In the genomic region with DNA sequence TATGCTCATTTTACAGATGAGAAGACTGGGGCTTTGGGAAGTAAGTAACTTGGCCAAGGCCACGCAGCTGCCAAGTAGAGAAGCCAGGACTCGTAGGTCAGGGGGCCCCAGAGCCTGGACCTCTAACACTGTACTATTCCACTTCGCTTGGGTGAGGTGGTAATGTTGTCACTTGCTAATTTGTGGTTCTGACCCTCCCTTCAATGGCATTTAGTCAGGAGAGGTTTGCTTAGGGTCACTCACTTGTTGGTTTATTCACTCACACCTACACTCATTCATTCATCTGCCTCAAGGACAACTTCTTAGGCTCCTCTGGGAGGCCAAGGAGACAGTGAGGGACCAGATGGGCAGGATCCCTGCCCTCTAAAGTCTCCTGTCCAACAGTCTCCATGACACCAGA, we compare ENCODE assay signal across 34 cellular contexts. TPM values are rescaled to one million over a fixed set of nuclear protein-coding genes. Genes with fewer than 3 reads are reported as not detected.
"Had no signal": no experiment of that assay in that cellular context is flagged by ENCODE, and none has a peak within 500 bp of the region (broad histone marks: within the 10 kb centered on the region; RNA-seq: fewer than 3 reads in every experiment).

No MANE protein-coding gene starts in this region.

- H3K36me3 ChIP-seq: ascending aorta, cardiac muscle cell, esophagus muscularis mucosa, heart right ventricle, pancreas, prostate gland, thyroid gland, upper lobe of right lung had no signal

- H3K36me3 Mint-ChIP-seq: activated naive CD4-positive, alpha-beta T cell treated with anti-CD3 and anti-CD28 coated beads, Interleukin-2, amount 10 ng/mL, durations not matched to agents 7 days and 5 days; activated naive CD8-positive, alpha-beta T cell treated with anti-CD3 and anti-CD28 coated beads, Interleukin-2, amount 10 ng/mL, durations not matched to agents 7 days and 5 days; brain; naive thymus-derived CD4-positive, alpha-beta T cell; stimulated activated memory B cell treated with anti-CD40 and anti-IgM and Interleukin-4, amounts not matched to agents 10 μg/mL and 1 μg/mL and 100 μg/mL, for 72 hours had no signal

- H3K27ac Mint-ChIP-seq: activated naive CD4-positive, alpha-beta T cell treated with anti-CD3 and anti-CD28 coated beads, Interleukin-2, amount 10 ng/mL, durations not matched to agents 7 days and 5 days; activated naive CD8-positive, alpha-beta T cell treated with anti-CD3 and anti-CD28 coated beads, Interleukin-2, amount 10 ng/mL, durations not matched to agents 7 days and 5 days; activated T-helper 1 cell treated with anti-CD3 and anti-CD28 coated beads, Interleukin-12 subunit alpha, Interleukin-12 subunit beta, Interleukin-2, Interleukin-4 antibody, amounts not matched to agents 30 ng/mL and 10 ng/mL and 1 ng/mL, durations not matched to agents 14 hours and 24 hours and 36 hours; brain; naive thymus-derived CD4-positive, alpha-beta T cell; stimulated activated memory B cell treated with anti-CD40 and anti-IgM and Interleukin-4, amounts not matched to agents 10 μg/mL and 1 μg/mL and 100 μg/mL, for 72 hours; stimulated activated naive CD8-positive, alpha-beta T cell treated with anti-CD3 and anti-CD28 coated beads, Interleukin-15, amount 100 ng/mL, for 72 hours had no signal

- H3K4me1 ChIP-seq: pancreas, prostate gland, thyroid gland, upper lobe of right lung had no signal

- H3K9me3 ChIP-seq: ascending aorta, esophagus muscularis mucosa, heart right ventricle, pancreas, prostate gland, thyroid gland, upper lobe of right lung had no signal

- H3K27ac ChIP-seq: ascending aorta, cardiac muscle cell, esophagus muscularis mucosa, heart right ventricle, pancreas, prostate gland, thyroid gland, upper lobe of right lung, VCaP had no signal

- DNase-seq: activated CD4-positive, alpha-beta T cell treated with anti-CD3 and anti-CD28 coated beads for 4 hours; activated CD4-positive, alpha-beta T cell treated with anti-CD3 and anti-CD28 coated beads, Interleukin-2, amount 50 U/mL, for 4 hours; activated effector memory CD4-positive, alpha-beta T cell treated with anti-CD3 and anti-CD28 coated beads, Interleukin-2, amount 50 U/mL, for 16 hours; activated naive CD4-positive, alpha-beta T cell treated with anti-CD3 and anti-CD28 coated beads, Interleukin-2, amount 10 ng/mL, durations not matched to agents 7 days and 5 days; activated naive CD8-positive, alpha-beta T cell treated with anti-CD3 and anti-CD28 coated beads, Interleukin-2, amount 10 ng/mL, durations not matched to agents 7 days and 5 days; cerebellar nuclear complex; cortex of kidney; foreskin melanocyte; heart right ventricle; left ventricle myocardium superior; naive thymus-derived CD4-positive, alpha-beta T cell; pancreas; retina; stimulated activated CD4-positive, alpha-beta T cell treated with anti-CD3 and anti-CD28 coated beads, Interleukin-1b, Interleukin-23, amount 100 ng/mL, for 48 hours; stimulated activated CD4-positive, alpha-beta T cell treated with anti-CD3 and anti-CD28 coated beads, Interleukin-4, amount 100 ng/mL, for 4 hours; stimulated activated CD8-positive, alpha-beta memory T cell treated with anti-CD3 and anti-CD28 coated beads, Interleukin-4, amount 100 ng/mL, for 48 hours; stimulated activated naive CD8-positive, alpha-beta T cell treated with anti-CD3 and anti-CD28 coated beads, Interleukin-15, amount 100 ng/mL, for 72 hours; T-helper 9 cell; thyroid gland; upper lobe of right lung had no signal

- ATAC-seq: heart right ventricle; left ventricle myocardium superior; naive thymus-derived CD4-positive, alpha-beta T cell; pancreas; sciatic nerve; upper lobe of right lung had no signal

- H3K9me3 Mint-ChIP-seq: activated naive CD4-positive, alpha-beta T cell treated with anti-CD3 and anti-CD28 coated beads, Interleukin-2, amount 10 ng/mL, durations not matched to agents 7 days and 5 days; activated naive CD8-positive, alpha-beta T cell treated with anti-CD3 and anti-CD28 coated beads, Interleukin-2, amount 10 ng/mL, durations not matched to agents 7 days and 5 days; activated T-helper 1 cell treated with anti-CD3 and anti-CD28 coated beads, Interleukin-12 subunit alpha, Interleukin-12 subunit beta, Interleukin-2, Interleukin-4 antibody, amounts not matched to agents 30 ng/mL and 10 ng/mL and 1 ng/mL, durations not matched to agents 14 hours and 24 hours and 36 hours; stimulated activated memory B cell treated with anti-CD40 and anti-IgM and Interleukin-4, amounts not matched to agents 10 μg/mL and 1 μg/mL and 100 μg/mL, for 72 hours; stimulated activated naive CD8-positive, alpha-beta T cell treated with anti-CD3 and anti-CD28 coated beads, Interleukin-15, amount 100 ng/mL, for 72 hours had no signal

- H3K4me3 ChIP-seq: ascending aorta, cardiac muscle cell, esophagus muscularis mucosa, heart right ventricle, pancreas, prostate gland, smooth muscle cell, thyroid gland, upper lobe of right lung had no signal

- H3K4me3 Mint-ChIP-seq: activated naive CD4-positive, alpha-beta T cell treated with anti-CD3 and anti-CD28 coated beads, Interleukin-2, amount 10 ng/mL, durations not matched to agents 7 days and 5 days; activated naive CD8-positive, alpha-beta T cell treated with anti-CD3 and anti-CD28 coated beads, Interleukin-2, amount 10 ng/mL, durations not matched to agents 7 days and 5 days; activated T-helper 1 cell treated with anti-CD3 and anti-CD28 coated beads, Interleukin-12 subunit alpha, Interleukin-12 subunit beta, Interleukin-2, Interleukin-4 antibody, amounts not matched to agents 30 ng/mL and 10 ng/mL and 1 ng/mL, durations not matched to agents 14 hours and 24 hours and 36 hours; brain; naive thymus-derived CD4-positive, alpha-beta T cell; stimulated activated memory B cell treated with anti-CD40 and anti-IgM and Interleukin-4, amounts not matched to agents 10 μg/mL and 1 μg/mL and 100 μg/mL, for 72 hours; stimulated activated naive CD8-positive, alpha-beta T cell treated with anti-CD3 and anti-CD28 coated beads, Interleukin-15, amount 100 ng/mL, for 72 hours had no signal

- H3K4me2 ChIP-seq: smooth muscle cell had no signal

- FAIRE-seq: pancreas, TTC549 had no signal

- H3K4me1 Mint-ChIP-seq: stimulated activated memory B cell treated with anti-CD40 and anti-IgM and Interleukin-4, amounts not matched to agents 10 μg/mL and 1 μg/mL and 100 μg/mL, for 72 hours had no signal

- H3K27me3 ChIP-seq: ascending aorta, cardiac muscle cell, esophagus muscularis mucosa, heart right ventricle, pancreas, thyroid gland, upper lobe of right lung had no signal

RNA-seq across cellular contexts. Expression of a gene that starts 21.3 kb away (rescaled TPM):
- total RNA-seq: activated naive CD8-positive, alpha-beta T cell treated with anti-CD3 and anti-CD28 coated beads, Interleukin-2, amount 10 ng/mL, durations not matched to agents 7 days and 5 days; activated T-helper 1 cell treated with anti-CD3 and anti-CD28 coated beads, Interleukin-12 subunit alpha, Interleukin-12 subunit beta, Interleukin-2, Interleukin-4 antibody, amounts not matched to agents 30 ng/mL and 10 ng/mL and 1 ng/mL, durations not matched to agents 14 hours and 24 hours and 36 hours; ascending aorta; left ventricle myocardium superior; lung microvascular endothelial cell; naive thymus-derived CD4-positive, alpha-beta T cell; smooth muscle cell; T-helper 1 cell treated with Interleukin-12 subunit alpha and Interleukin-12 subunit beta and Interleukin-4 antibody, amounts not matched to agents 30 ng/mL and 1 ng/mL, for 36 hours had no signal
- polyA plus RNA-seq: naive thymus-derived CD4-positive, alpha-beta T cell; neural cell; smooth muscle cell had no signal
